ENCODE assay signal across 9 cellular contexts in genomic region chr19:54164369-54165068, GRCh38. TPM values are rescaled to one million over a fixed set of nuclear protein-coding genes. Genes with fewer than 3 reads are reported as not detected.
DNase-seq lines count a peak whose midpoint lies in the region; ATAC-seq and TF ChIP-seq lines count a peak whose summit lies in the region.
"Had no signal": no experiment of that assay in that cellular context is flagged by ENCODE, and none has a peak within 500 bp of the region (broad histone marks: within the 10 kb centered on the region; RNA-seq: fewer than 3 reads in every experiment).

No MANE protein-coding gene starts in this region.

- no peaks in the 10 kb centered on the region for H3K9me3 Mint-ChIP-seq in activated CD8-positive, alpha-beta T cell treated with anti-CD3 and anti-CD28 coated beads, Interleukin-2, amount 10 ng/mL, durations not matched to agents 7 days and 5 days (ENCODE audit: insufficient read depth)

- peaks cover under 1% of the 10 kb centered on the region for H3K36me3 Mint-ChIP-seq in activated CD8-positive, alpha-beta T cell treated with anti-CD3 and anti-CD28 coated beads, Interleukin-2, amount 10 ng/mL, durations not matched to agents 7 days and 5 days (ENCODE audit: low read depth)

- H3K27ac Mint-ChIP-seq in activated CD8-positive, alpha-beta T cell treated with anti-CD3 and anti-CD28 coated beads, Interleukin-2, amount 10 ng/mL, durations not matched to agents 7 days and 5 days = no peak overlapping the region

- TF ChIP-seq CTCF in fibroblast of villous mesenchyme (IDR thresholded peaks at IDR 0.05; ENCODE audit: insufficient read depth, low read depth, low read length) = no peak

- no peak for ATAC-seq in activated CD8-positive, alpha-beta T cell treated with anti-CD3 and anti-CD28 coated beads, Interleukin-2, amount 10 ng/mL, durations not matched to agents 7 days and 5 days
- no peak for ATAC-seq in GM21526 (IDR thresholded peaks at IDR 0.05; ENCODE audit: low FRiP score, unreplicated experiment)

- intact Hi-C loops in posterior cingulate gyrus (cut with DNase I) = no loop called here

- H3K27me3 Mint-ChIP-seq in activated CD8-positive, alpha-beta T cell treated with anti-CD3 and anti-CD28 coated beads, Interleukin-2, amount 10 ng/mL, durations not matched to agents 7 days and 5 days (ENCODE audit: low read depth) = peaks cover 2% of the 10 kb centered on the region

- H3K4me3 Mint-ChIP-seq in activated CD8-positive, alpha-beta T cell treated with anti-CD3 and anti-CD28 coated beads, Interleukin-2, amount 10 ng/mL, durations not matched to agents 7 days and 5 days = peak overlapping the region; percentile 70

- POLR2A ChIA-PET in activated CD8-positive, alpha-beta T cell treated with anti-CD3 and anti-CD28 coated beads, Interleukin-2, amount 10 ng/mL, durations not matched to agents 7 days and 5 days (lab: Charles Lee) = interaction anchor here (0.6 to 1.3 kb wide), 2 partner anchors 27 to 176 kb away, joined by 4 to 5 read pairs; no protein-coding TSS in a partner anchor

- H3K4me1 Mint-ChIP-seq in activated CD8-positive, alpha-beta T cell treated with anti-CD3 and anti-CD28 coated beads, Interleukin-2, amount 10 ng/mL, durations not matched to agents 7 days and 5 days (ENCODE audit: low read depth) = peaks cover 48% of the 10 kb centered on the region

- H3K4me3 ChIP-seq in fibroblast of villous mesenchyme (ENCODE audit: low read depth, low read length) = peak overlapping the region; percentile 23

- CTCF ChIA-PET in activated CD8-positive, alpha-beta T cell treated with anti-CD3 and anti-CD28 coated beads, Interleukin-2, amount 10 ng/mL, durations not matched to agents 7 days and 5 days (lab: Charles Lee) = interaction anchor here (0.7 to 3.3 kb wide), 2 partner anchors 25 kb away, joined by 3 to 11 read pairs; partner anchors contain the start of gene MBOAT7

- DNase-seq in activated T-cell treated with anti-CD3 and anti-CD28 coated beads for 1 hour (ENCODE audit: low read depth) (peak; percentile 42), activated T-cell treated with anti-CD3 and anti-CD28 coated beads for 4 hours (no peak), fibroblast of villous mesenchyme (ENCODE audit: low read depth) (peak; percentile 34), posterior cingulate gyrus (no peak), SHP77 (lab: John Stamatoyannopoulos, UW) (no peak)
- peak; percentile 77 for DNase-seq in activated CD8-positive, alpha-beta T cell treated with anti-CD3 and anti-CD28 coated beads, Interleukin-2, amount 10 ng/mL, durations not matched to agents 7 days and 5 days
- peak; percentile 42 for DNase-seq in stimulated activated CD4-positive, alpha-beta T cell treated with anti-CD3 and anti-CD28 coated beads, Interleukin-12 subunit alpha, Interleukin-12 subunit beta, amount 100 ng/mL, for 4 hours
- DNase-seq: DND-41 had no signal

RNA-seq across cellular contexts. Expression of gene LENG1, which starts 5.0 kb away (rescaled TPM):
- total RNA-seq in activated CD8-positive, alpha-beta T cell treated with anti-CD3 and anti-CD28 coated beads, Interleukin-2, amount 10 ng/mL, durations not matched to agents 7 days and 5 days = 1 to 10 TPM; 6.6 to 7.5 TPM
- 4.7 and 4.8 TPM in 2 replicates for total RNA-seq in fibroblast of villous mesenchyme

RNA-seq across cellular contexts. Expression of gene TMC4, which starts 8.4 kb away (rescaled TPM):
- under 1 TPM; 0.55 to 0.76 TPM for total RNA-seq in activated CD8-positive, alpha-beta T cell treated with anti-CD3 and anti-CD28 coated beads, Interleukin-2, amount 10 ng/mL, durations not matched to agents 7 days and 5 days
- 0.32 TPM in 1 of 2 replicates, not detected in the other for total RNA-seq in fibroblast of villous mesenchyme

RNA-seq across cellular contexts. Expression of gene MBOAT7, which starts 24.9 kb away (rescaled TPM):
- 10 to 100 TPM; 56.9 to 58.8 TPM for total RNA-seq in activated CD8-positive, alpha-beta T cell treated with anti-CD3 and anti-CD28 coated beads, Interleukin-2, amount 10 ng/mL, durations not matched to agents 7 days and 5 days
- total RNA-seq in fibroblast of villous mesenchyme = 60.2 and 73.4 TPM in 2 replicates

RNA-seq across cellular contexts. Expression of gene TSEN34, which starts 26.6 kb away (rescaled TPM):
- total RNA-seq in activated CD8-positive, alpha-beta T cell treated with anti-CD3 and anti-CD28 coated beads, Interleukin-2, amount 10 ng/mL, durations not matched to agents 7 days and 5 days = 10 to 100 TPM; 11.2 to 11.9 TPM
- 82.5 and 83.8 TPM in 2 replicates for total RNA-seq in fibroblast of villous mesenchyme

RNA-seq across cellular contexts. Expression of gene CNOT3, which starts 27.0 kb away (rescaled TPM):
- 10 to 100 TPM; 55.1 to 58.4 TPM for total RNA-seq in activated CD8-positive, alpha-beta T cell treated with anti-CD3 and anti-CD28 coated beads, Interleukin-2, amount 10 ng/mL, durations not matched to agents 7 days and 5 days
- 7.3 and 7.7 TPM in 2 replicates for total RNA-seq in fibroblast of villous mesenchyme

Comparison
In these comparisons a context has a peak if more than half of its experiments do, and no peak if none do; other contexts are left out.
1. DNase-seq: peak in activated T-cell treated with anti-CD3 and anti-CD28 coated beads for 1 hour (single experiment), activated CD8-positive, alpha-beta T cell treated with anti-CD3 and anti-CD28 coated beads, Interleukin-2, amount 10 ng/mL, durations not matched to agents 7 days and 5 days (single experiment), fibroblast of villous mesenchyme (single experiment) and stimulated activated CD4-positive, alpha-beta T cell treated with anti-CD3 and anti-CD28 coated beads, Interleukin-12 subunit alpha, Interleukin-12 subunit beta, amount 100 ng/mL, for 4 hours (single experiment); none in activated T-cell treated with anti-CD3 and anti-CD28 coated beads for 4 hours (single experiment), posterior cingulate gyrus (0 of 10) and SHP77 (0 of 2).